2 cellular contexts compared by ENCODE assay signal in the genomic region with DNA sequence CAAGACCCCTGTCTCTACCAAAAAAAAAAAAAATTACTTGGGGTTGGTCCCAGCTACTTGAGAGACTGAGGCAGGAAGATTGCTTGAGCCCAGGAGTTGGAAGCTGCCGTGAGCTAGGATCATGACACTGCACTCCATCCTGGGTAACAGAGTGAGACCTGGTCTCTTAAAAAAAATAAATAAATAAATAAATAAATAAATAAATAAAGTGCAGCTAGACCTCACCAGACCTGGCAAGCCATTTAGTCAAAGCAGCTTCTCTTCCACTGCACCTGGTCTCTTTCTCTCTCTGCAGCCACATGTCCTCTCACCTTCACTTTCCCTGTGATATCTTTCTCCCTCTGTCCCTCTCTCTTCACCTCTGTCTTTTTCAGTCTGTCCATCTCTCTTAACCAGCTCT.
A peak's percentile ranks its signal among the peaks of the same experiment; 100 is the strongest.
TF ChIP-seq lines count a peak whose summit lies in the region.

No MANE protein-coding gene starts in this region.

TF ChIP-seq in A549, 52 proteins besides CTCF, POLR2A, EP300 and RAD21:
- TF ChIP-seq SMC3 (IDR thresholded peaks at IDR 0.05), result no peak
- no peak for TF ChIP-seq FOSL2 (IDR thresholded peaks at IDR 0.05)
- TF ChIP-seq FOSL2 (CRISPR knock-in tag; IDR thresholded peaks at IDR 0.05), result no peak
- TF ChIP-seq, protein P1, sequence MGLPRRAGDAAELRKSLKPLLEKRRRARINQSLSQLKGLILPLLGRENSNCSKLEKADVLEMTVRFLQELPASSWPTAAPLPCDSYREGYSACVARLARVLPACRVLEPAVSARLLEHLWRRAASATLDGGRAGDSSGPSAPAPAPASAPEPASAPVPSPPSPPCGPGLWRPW (IDR thresholded peaks at IDR 0.05), result no peak
- TF ChIP-seq ZC3H11A (IDR thresholded peaks at IDR 0.05), result peak; percentile 27; the same call in 1 of the 2 replicates
- TF ChIP-seq PHF8 (IDR thresholded peaks at IDR 0.05; ENCODE audit: borderline replicate concordance, low read depth), result no peak

TF ChIP-seq in HEK293, 187 proteins besides CTCF, POLR2A, EP300 and RAD21:
- no peak for TF ChIP-seq ZNF19 (tag by site-specific recombination; IDR thresholded peaks at IDR 0.05; ENCODE audit: low read depth)
- no peak for TF ChIP-seq ZNF549 (tag by site-specific recombination; IDR thresholded peaks at IDR 0.05)
- TF ChIP-seq ZNF423 (tag by site-specific recombination; IDR thresholded peaks at IDR 0.05), result no peak
- TF ChIP-seq ZNF704 (tag by site-specific recombination; IDR thresholded peaks at IDR 0.05), result no peak
- TF ChIP-seq ZNF426 (tag by site-specific recombination; IDR thresholded peaks at IDR 0.05), result peak; percentile 38
- TF ChIP-seq ZNF623 (tag by site-specific recombination; IDR thresholded peaks at IDR 0.05), result peak; percentile 25; the same call in 1 of the 2 replicates
- TF ChIP-seq ZNF157 (tag by site-specific recombination; IDR thresholded peaks at IDR 0.05), result no peak
- no peak for TF ChIP-seq ZNF629 (tag by site-specific recombination; IDR thresholded peaks at IDR 0.05)
- no peak for TF ChIP-seq INSM2 (tag by site-specific recombination; IDR thresholded peaks at IDR 0.05)
- no peak for TF ChIP-seq ZXDB (tag by site-specific recombination; IDR thresholded peaks at IDR 0.05)
- TF ChIP-seq ZNF394 (tag by site-specific recombination; IDR thresholded peaks at IDR 0.05; ENCODE audit: borderline replicate concordance), result peak; percentile 60; the same call in 1 of the 2 replicates
- TF ChIP-seq ZSCAN23 (tag by site-specific recombination; IDR thresholded peaks at IDR 0.05), result no peak
- peak; percentile 25; the same call in 1 of the 2 replicates for TF ChIP-seq ZNF555 (tag by site-specific recombination; conservative IDR thresholded peaks at IDR 0.05)
- TF ChIP-seq ZNF518A (tag by site-specific recombination; conservative IDR thresholded peaks at IDR 0.05; ENCODE audit: low read depth), result peak; percentile 52; the same call in 1 of the 2 replicates
- TF ChIP-seq, protein P2, sequence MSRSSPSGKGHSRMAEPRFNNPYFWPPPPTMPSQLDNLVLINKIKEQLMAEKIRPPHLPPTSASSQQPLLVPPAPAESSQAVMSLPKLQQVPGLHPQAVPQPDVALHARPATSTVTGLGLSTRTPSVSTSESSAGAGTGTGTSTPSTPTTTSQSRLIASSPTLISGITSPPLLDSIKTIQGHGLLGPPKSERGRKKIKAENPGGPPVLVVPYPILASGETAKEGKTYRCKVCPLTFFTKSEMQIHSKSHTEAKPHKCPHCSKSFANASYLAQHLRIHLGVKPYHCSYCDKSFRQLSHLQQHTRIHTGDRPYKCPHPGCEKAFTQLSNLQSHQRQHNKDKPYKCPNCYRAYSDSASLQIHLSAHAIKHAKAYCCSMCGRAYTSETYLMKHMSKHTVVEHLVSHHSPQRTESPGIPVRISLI (tag by site-specific recombination; IDR thresholded peaks at IDR 0.05), result no peak
- peak; percentile 39; the same call in 1 of the 2 replicates for TF ChIP-seq ZBTB11 (tag by site-specific recombination; conservative IDR thresholded peaks at IDR 0.05; ENCODE audit: low read depth)
- TF ChIP-seq ZNF311 (tag by site-specific recombination; IDR thresholded peaks at IDR 0.05; ENCODE audit: borderline replicate concordance), result no peak
